Comparison of ENCODE assay signal across 1 cellular context in the genomic region with DNA sequence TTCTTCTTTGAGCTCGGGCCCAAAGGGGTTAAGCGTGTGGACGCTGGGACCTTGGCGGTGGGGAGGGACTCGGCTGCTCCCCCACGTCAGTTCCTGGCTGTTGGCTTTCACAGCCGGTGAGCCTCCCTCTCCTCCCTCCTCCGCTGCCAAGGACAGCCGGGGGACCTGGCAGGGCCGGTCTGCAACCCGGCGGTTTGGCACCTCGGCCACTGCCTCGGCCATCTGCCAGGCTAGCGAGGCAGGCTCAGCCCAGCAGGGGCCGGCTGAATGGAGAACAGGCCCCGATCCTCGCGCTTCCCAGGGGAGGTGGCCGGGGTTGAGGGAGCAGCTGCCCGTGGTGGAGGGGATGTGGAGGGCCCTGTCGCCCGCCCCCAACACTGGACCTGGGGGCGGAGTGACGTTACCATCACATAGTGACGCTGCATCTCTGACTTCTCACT.
TF ChIP-seq lines count a peak whose summit lies in the region.

No MANE protein-coding gene starts in this region.

TF ChIP-seq in HCT116, 20 proteins besides CTCF, POLR2A, EP300 and RAD21 (continued from another document):
- TF ChIP-seq, protein P1, sequence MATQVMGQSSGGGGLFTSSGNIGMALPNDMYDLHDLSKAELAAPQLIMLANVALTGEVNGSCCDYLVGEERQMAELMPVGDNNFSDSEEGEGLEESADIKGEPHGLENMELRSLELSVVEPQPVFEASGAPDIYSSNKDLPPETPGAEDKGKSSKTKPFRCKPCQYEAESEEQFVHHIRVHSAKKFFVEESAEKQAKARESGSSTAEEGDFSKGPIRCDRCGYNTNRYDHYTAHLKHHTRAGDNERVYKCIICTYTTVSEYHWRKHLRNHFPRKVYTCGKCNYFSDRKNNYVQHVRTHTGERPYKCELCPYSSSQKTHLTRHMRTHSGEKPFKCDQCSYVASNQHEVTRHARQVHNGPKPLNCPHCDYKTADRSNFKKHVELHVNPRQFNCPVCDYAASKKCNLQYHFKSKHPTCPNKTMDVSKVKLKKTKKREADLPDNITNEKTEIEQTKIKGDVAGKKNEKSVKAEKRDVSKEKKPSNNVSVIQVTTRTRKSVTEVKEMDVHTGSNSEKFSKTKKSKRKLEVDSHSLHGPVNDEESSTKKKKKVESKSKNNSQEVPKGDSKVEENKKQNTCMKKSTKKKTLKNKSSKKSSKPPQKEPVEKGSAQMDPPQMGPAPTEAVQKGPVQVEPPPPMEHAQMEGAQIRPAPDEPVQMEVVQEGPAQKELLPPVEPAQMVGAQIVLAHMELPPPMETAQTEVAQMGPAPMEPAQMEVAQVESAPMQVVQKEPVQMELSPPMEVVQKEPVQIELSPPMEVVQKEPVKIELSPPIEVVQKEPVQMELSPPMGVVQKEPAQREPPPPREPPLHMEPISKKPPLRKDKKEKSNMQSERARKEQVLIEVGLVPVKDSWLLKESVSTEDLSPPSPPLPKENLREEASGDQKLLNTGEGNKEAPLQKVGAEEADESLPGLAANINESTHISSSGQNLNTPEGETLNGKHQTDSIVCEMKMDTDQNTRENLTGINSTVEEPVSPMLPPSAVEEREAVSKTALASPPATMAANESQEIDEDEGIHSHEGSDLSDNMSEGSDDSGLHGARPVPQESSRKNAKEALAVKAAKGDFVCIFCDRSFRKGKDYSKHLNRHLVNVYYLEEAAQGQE (IDR thresholded peaks at IDR 0.05; ENCODE audit: low read depth), result no peak
- TF ChIP-seq EZH2phosphoT487 (IDR thresholded peaks at IDR 0.05; ENCODE audit: borderline replicate concordance), result no peak
- no peak for TF ChIP-seq CEBPB (IDR thresholded peaks at IDR 0.05; ENCODE audit: low read depth)
TF ChIP-seq in HCT116: peak in this region for 0.
